Comparison of ENCODE assay signal across 8 cellular contexts in genomic region chr12:14260011-14260993, GRCh38.
A peak's percentile ranks its signal among the peaks of the same experiment; 100 is the strongest.
DNase-seq lines count a peak whose midpoint lies in the region; ATAC-seq and TF ChIP-seq lines count a peak whose summit lies in the region.

No MANE protein-coding gene starts in this region.

- H3K27ac ChIP-seq in adrenal gland (peak overlapping the region; percentile 7 to 89 (median 60)), heart right ventricle (peak overlapping the region; percentile 16 to 96 (median 91))

- no peak for TF ChIP-seq POLR2A in adrenal gland (IDR thresholded peaks at IDR 0.05)

- no peaks in the 10 kb centered on the region for H3K27me3 ChIP-seq in BJ (ENCODE audit: control insufficient read depth, insufficient read depth, low read length)
- H3K27me3 ChIP-seq in Loucy (ENCODE audit: insufficient read depth, low read length, poor library complexity, severe bottlenecking): no peaks in the 10 kb centered on the region
- H3K27me3 ChIP-seq in adrenal gland: no peaks in the 10 kb centered on the region
- no peaks in the 10 kb centered on the region for H3K27me3 ChIP-seq in heart right ventricle

- POLR2A ChIA-PET in BJ (lab: Charles Lee): no interaction called here

- no peak overlapping the region for H3K9ac ChIP-seq in Loucy (ENCODE audit: low read depth, low read length, poor library complexity, severe bottlenecking)

- no peak for TF ChIP-seq CTCF in BJ (IDR thresholded peaks at IDR 0.05; ENCODE audit: insufficient read depth, low read depth, low read length)
- TF ChIP-seq CTCF in Loucy (conservative IDR thresholded peaks at IDR 0.05; ENCODE audit: low read length): no peak
- TF ChIP-seq CTCF in adrenal gland (IDR thresholded peaks at IDR 0.05): no peak
- TF ChIP-seq CTCF in heart right ventricle (IDR thresholded peaks at IDR 0.05): no peak
- TF ChIP-seq CTCF in omental fat pad (IDR thresholded peaks at IDR 0.05): no peak

- H3K79me2 ChIP-seq in Loucy (ENCODE audit: insufficient read depth, low read length): no peaks in the 10 kb centered on the region

- 17 to 37% (median 31%) methylated on average over 16 to 31 of the region's 31 CpGs for WGBS in adrenal gland, 4 donors
- 18% methylated on average over 31 of the region's 31 CpGs for whole genome bisulfite sequencing in heart right ventricle, 2 donors

- intact Hi-C loops in adrenal gland (cut with DNase I): loop anchor here (5.0 kb wide), 2 partner anchors 97 to 107 kb away; partner anchors contain the start of gene ATF7IP (in 1 of the 2)
- intact Hi-C loops in heart right ventricle (cut with DNase I): loop anchor here in 6 of 10 donors (1.0 to 10.0 kb wide), 5 partner anchors 94 to 106 kb away; partner anchors contain the start of gene ATF7IP (in 3 of the 6)

- H3K36me3 ChIP-seq in BJ (ENCODE audit: control insufficient read depth, insufficient read depth, low read length): no peaks in the 10 kb centered on the region
- H3K36me3 ChIP-seq in Loucy (ENCODE audit: insufficient read depth, low read length): no peaks in the 10 kb centered on the region
- no peaks in the 10 kb centered on the region for H3K36me3 ChIP-seq in adrenal gland (replicated peaks in 1 of 2)
- H3K36me3 ChIP-seq in heart right ventricle: no peaks in the 10 kb centered on the region

- H3F3A ChIP-seq in Loucy (ENCODE audit: low read depth): no peaks in the 10 kb centered on the region

- no peaks in the 10 kb centered on the region for H4K20me1 ChIP-seq in Loucy (ENCODE audit: insufficient read depth, low read length, poor library complexity, severe bottlenecking)

- H3K4me1 ChIP-seq in Loucy (ENCODE audit: insufficient read depth, low read length, poor library complexity, severe bottlenecking) (peaks cover 45% of the 10 kb centered on the region), adrenal gland (replicated peaks in 1 of 2) (peaks cover 24 to 45% of the 10 kb centered on the region in 2 donors), heart right ventricle (peaks cover 13 to 72% (median 52%) of the 10 kb centered on the region in 9 donors)

- H2AFZ ChIP-seq in Loucy (ENCODE audit: low read length): peak overlapping the region; percentile 79

- CTCF ChIA-PET in BJ (lab: Yijun Ruan, JAX): interaction anchor here (0.7 to 1.2 kb wide), 5 partner anchors 13 to 1004 kb away, joined by 3 read pairs; no protein-coding TSS in a partner anchor

- peak overlapping the region; percentile 25 for H3K4me2 ChIP-seq in Loucy (ENCODE audit: low read depth, low read length, poor library complexity, severe bottlenecking)

- no peaks in the 10 kb centered on the region for H3K9me2 ChIP-seq in Loucy (replicated peaks; ENCODE audit: low read depth, low read length)

- ATAC-seq in heart right ventricle (peak; percentile 50 to 73 (median 62)), omental fat pad (ENCODE audit: low FRiP score) (peak; percentile 62), GM21717 (IDR thresholded peaks at IDR 0.05; ENCODE audit: unreplicated experiment) (no peak)

- DNase-seq in BJ (ENCODE audit: low read depth): peak; percentile 69
- DNase-seq in adrenal gland: peak; percentile 75 to 93 (median 85)
- DNase-seq in heart right ventricle: peak; percentile 90 to 95
- peak; percentile 74 for DNase-seq in omental fat pad (ENCODE audit: low spot score)
- no peak for DNase-seq in stimulated activated CD4-positive, alpha-beta T cell treated with anti-CD3 and anti-CD28 coated beads, Interleukin-1b, Interleukin-23, amount 100 ng/mL, for 48 hours
- no peak for DNase-seq in activated CD4-positive, alpha-beta T cell treated with anti-CD3 and anti-CD28 coated beads, Interleukin-2, amount 50 U/mL, for 48 hours

- H3K9me3 ChIP-seq in Loucy (ENCODE audit: insufficient read depth, low read depth, low read length): 0 out of 2 replicates have a peak, but pooled peaks cover 6% of the 10 kb centered on the region
- H3K9me3 ChIP-seq in adrenal gland (replicated peaks in 1 of 3): no peaks in the 10 kb centered on the region
- H3K9me3 ChIP-seq in heart right ventricle: peaks cover 0 to 26% (median 8%) of the 10 kb centered on the region in 11 donors

- H3K4me3 ChIP-seq in BJ (ENCODE audit: low read depth, low read length) (no peak overlapping the region), Loucy (ENCODE audit: low read length, poor library complexity, severe bottlenecking) (no peak overlapping the region), adrenal gland (peak overlapping the region in 1 of 4 donors; percentile 37), heart right ventricle (peak overlapping the region in 7 of 10 donors; percentile 9 to 37 (median 27))

Comparison
In these comparisons a context has a peak if more than half of its experiments do, and no peak if none do; other contexts are left out.
1. DNase-seq: peak in BJ (single experiment), adrenal gland (7 of 7), heart right ventricle (2 of 2) and omental fat pad (single experiment); none in stimulated activated CD4-positive, alpha-beta T cell treated with anti-CD3 and anti-CD28 coated beads, Interleukin-1b, Interleukin-23, amount 100 ng/mL, for 48 hours (single experiment) and activated CD4-positive, alpha-beta T cell treated with anti-CD3 and anti-CD28 coated beads, Interleukin-2, amount 50 U/mL, for 48 hours (0 of 2).
2. H3K4me3 ChIP-seq: peak in heart right ventricle (7 of 10); none in BJ (single experiment) and Loucy (single experiment).